ENCODE assay signal across 1 cellular context in the genomic region with DNA sequence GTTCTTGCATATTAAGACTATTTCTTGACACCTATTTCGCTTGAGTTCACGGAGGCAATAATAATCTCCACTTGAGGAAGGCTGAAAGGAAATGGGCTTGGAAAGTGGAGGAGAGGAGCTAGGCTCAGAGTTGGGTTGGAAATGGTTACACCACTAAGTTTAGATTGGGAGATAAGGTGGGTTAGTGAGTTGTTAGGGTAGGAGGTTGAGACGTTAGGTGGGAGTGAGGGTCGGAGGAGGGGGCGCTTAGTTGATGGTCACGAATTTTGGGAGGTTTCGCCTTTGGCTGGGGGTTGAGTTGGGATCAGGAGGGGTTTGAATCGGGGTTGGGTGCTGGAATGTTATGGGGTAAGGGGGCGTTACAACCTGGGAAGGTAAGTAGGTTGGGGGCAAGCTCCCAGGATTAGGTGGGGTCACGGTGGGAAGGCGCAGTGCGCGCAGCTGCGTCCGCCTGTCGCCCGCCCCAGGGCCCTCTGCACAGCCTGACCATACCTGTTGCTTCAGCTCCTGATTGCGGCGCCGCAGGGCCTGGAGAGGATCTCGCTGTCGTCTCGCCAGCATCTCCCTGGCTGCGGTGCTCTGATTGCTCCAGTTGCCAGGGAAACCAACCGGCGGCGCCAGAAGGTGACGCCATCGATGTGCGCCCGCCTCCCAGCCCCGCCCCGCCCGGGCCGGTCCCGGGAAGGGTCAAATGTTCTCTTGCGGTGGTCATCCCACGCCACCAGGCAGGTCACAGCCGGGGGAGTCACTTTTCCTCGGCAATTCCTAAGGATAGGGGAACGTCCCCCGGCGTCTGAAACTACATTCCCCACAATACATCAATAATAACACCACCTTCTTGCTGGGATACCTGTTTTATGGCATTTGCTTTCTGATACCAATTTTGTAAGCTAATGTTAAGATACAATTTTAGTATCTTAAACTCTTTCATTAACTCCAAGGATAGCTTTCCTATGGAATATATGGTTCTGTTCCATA.
TF ChIP-seq lines count a peak whose summit lies in the region.

NPHP1 (minus strand) TSS at position 606 of the 978 bp plus-strand sequence; CDS start at position 561, 45 bp downstream.

TF ChIP-seq in HepG2, 621 proteins besides CTCF, POLR2A, EP300 and RAD21 (continued from another document and continues in another):
- TF ChIP-seq ZHX2 (IDR thresholded peaks at IDR 0.05; ENCODE audit: low read depth), result peak; percentile 63
- TF ChIP-seq ZHX2 (CRISPR knock-in tag; IDR thresholded peaks at IDR 0.05; ENCODE audit: borderline replicate concordance), result no peak
- peak; percentile 94; the same call in 1 of the 2 replicates for TF ChIP-seq ZNF280B (CRISPR knock-in tag; IDR thresholded peaks at IDR 0.05; ENCODE audit: borderline replicate concordance)
- TF ChIP-seq ZNF766 (CRISPR knock-in tag; IDR thresholded peaks at IDR 0.05; ENCODE audit: borderline replicate concordance), result no peak
- TF ChIP-seq TGIF2 (CRISPR knock-in tag; IDR thresholded peaks at IDR 0.05), result peak; percentile 49; the same call in 1 of the 2 replicates
- no peak for TF ChIP-seq NKX3-1 (CRISPR knock-in tag; IDR thresholded peaks at IDR 0.05)
- TF ChIP-seq ZNF563 (CRISPR knock-in tag; IDR thresholded peaks at IDR 0.05), result peak; percentile 84; the same call in 1 of the 2 replicates
- peak; percentile 62; the same call in 1 of the 2 replicates for TF ChIP-seq DZIP1 (CRISPR knock-in tag; IDR thresholded peaks at IDR 0.05)
- no peak for TF ChIP-seq MAFG (CRISPR knock-in tag; IDR thresholded peaks at IDR 0.05)
- peak; percentile 76 for TF ChIP-seq RXRA (CRISPR knock-in tag; IDR thresholded peaks at IDR 0.05)
- TF ChIP-seq AHR (CRISPR knock-in tag; IDR thresholded peaks at IDR 0.05), result peak; percentile 74; the same call in 1 of the 2 replicates
- TF ChIP-seq ZBTB2 (CRISPR knock-in tag; IDR thresholded peaks at IDR 0.05; ENCODE audit: low read depth), result 0 out of 2 replicates have a peak, but pooled peaks have one; percentile 30
- TF ChIP-seq SCMH1 (CRISPR knock-in tag; IDR thresholded peaks at IDR 0.05; ENCODE audit: borderline replicate concordance), result no peak
- TF ChIP-seq CREM (IDR thresholded peaks at IDR 0.05), result peak; percentile 99
- TF ChIP-seq CREM (CRISPR knock-in tag; IDR thresholded peaks at IDR 0.05), result peak; percentile 94
- TF ChIP-seq FOXA3 (CRISPR knock-in tag; IDR thresholded peaks at IDR 0.05), result peak; percentile 71
- TF ChIP-seq BRD4 (CRISPR knock-in tag; IDR thresholded peaks at IDR 0.05), result peak; percentile 70
- peak; percentile 92 for TF ChIP-seq THAP11 (CRISPR knock-in tag; IDR thresholded peaks at IDR 0.05)
- TF ChIP-seq ZNF335 (CRISPR knock-in tag; IDR thresholded peaks at IDR 0.05), result no peak
- TF ChIP-seq ARID3A (IDR thresholded peaks at IDR 0.05; ENCODE audit: low read depth, low read length), result peak; percentile 62; the same call in 1 of the 2 replicates
- TF ChIP-seq BHLHE40 (IDR thresholded peaks at IDR 0.05; ENCODE audit: low read length), result 0 out of 2 replicates have a peak, but pooled peaks have one; percentile 50
- 0 out of 2 replicates have a peak, but pooled peaks have one; percentile 26 for TF ChIP-seq ZNF597 (CRISPR knock-in tag; IDR thresholded peaks at IDR 0.05)
- TF ChIP-seq EHMT2 (IDR thresholded peaks at IDR 0.05; ENCODE audit: borderline replicate concordance, low read depth, low read length), result no peak
- TF ChIP-seq ZNF782 (CRISPR knock-in tag; IDR thresholded peaks at IDR 0.05; ENCODE audit: borderline replicate concordance), result peak; percentile 83; the same call in 1 of the 2 replicates
- TF ChIP-seq ZNF251 (CRISPR knock-in tag; IDR thresholded peaks at IDR 0.05), result no peak
- peak; percentile 98 for TF ChIP-seq CREB1 (IDR thresholded peaks at IDR 0.05)
- peak; percentile 100 for TF ChIP-seq CREB1 (CRISPR knock-in tag; IDR thresholded peaks at IDR 0.05)
- TF ChIP-seq JUNB (CRISPR knock-in tag; IDR thresholded peaks at IDR 0.05; ENCODE audit: borderline replicate concordance), result no peak
- peak; percentile 77; the same call in 1 of the 2 replicates for TF ChIP-seq ZNF232 (CRISPR knock-in tag; IDR thresholded peaks at IDR 0.05; ENCODE audit: borderline replicate concordance)
- peak; percentile 93 for TF ChIP-seq HDAC1 (CRISPR knock-in tag; IDR thresholded peaks at IDR 0.05)
- TF ChIP-seq GFI1 (CRISPR knock-in tag; IDR thresholded peaks at IDR 0.05; ENCODE audit: borderline replicate concordance), result peak; percentile 91
- peak; percentile 73; the same call in 1 of the 2 replicates for TF ChIP-seq NR2C2 (CRISPR knock-in tag; IDR thresholded peaks at IDR 0.05; ENCODE audit: borderline replicate concordance)
- 0 out of 2 replicates have a peak, but pooled peaks have one; percentile 15 for TF ChIP-seq KDM3A (CRISPR knock-in tag; IDR thresholded peaks at IDR 0.05; ENCODE audit: low read depth)
- TF ChIP-seq ZFP41 (CRISPR knock-in tag; IDR thresholded peaks at IDR 0.05; ENCODE audit: borderline replicate concordance), result peak; percentile 46; the same call in 1 of the 2 replicates
- TF ChIP-seq, protein P1, sequence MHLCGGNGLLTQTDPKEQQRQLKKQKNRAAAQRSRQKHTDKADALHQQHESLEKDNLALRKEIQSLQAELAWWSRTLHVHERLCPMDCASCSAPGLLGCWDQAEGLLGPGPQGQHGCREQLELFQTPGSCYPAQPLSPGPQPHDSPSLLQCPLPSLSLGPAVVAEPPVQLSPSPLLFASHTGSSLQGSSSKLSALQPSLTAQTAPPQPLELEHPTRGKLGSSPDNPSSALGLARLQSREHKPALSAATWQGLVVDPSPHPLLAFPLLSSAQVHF (CRISPR knock-in tag; IDR thresholded peaks at IDR 0.05), result no peak
- TF ChIP-seq, protein P2, sequence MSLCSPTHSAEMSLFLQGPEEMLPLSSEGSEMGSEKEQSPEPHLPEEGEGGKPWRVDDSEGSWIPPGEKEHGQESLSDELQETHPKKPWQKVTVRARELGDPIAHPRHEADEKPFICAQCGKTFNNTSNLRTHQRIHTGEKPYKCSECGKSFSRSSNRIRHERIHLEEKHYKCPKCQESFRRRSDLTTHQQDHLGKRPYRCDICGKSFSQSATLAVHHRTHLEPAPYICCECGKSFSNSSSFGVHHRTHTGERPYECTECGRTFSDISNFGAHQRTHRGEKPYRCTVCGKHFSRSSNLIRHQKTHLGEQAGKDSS (CRISPR knock-in tag; IDR thresholded peaks at IDR 0.05; ENCODE audit: borderline replicate concordance, low read depth), result peak; percentile 77
- TF ChIP-seq, protein P3, sequence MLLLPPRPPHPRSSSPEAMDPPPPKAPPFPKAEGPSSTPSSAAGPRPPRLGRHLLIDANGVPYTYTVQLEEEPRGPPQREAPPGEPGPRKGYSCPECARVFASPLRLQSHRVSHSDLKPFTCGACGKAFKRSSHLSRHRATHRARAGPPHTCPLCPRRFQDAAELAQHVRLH (CRISPR knock-in tag; IDR thresholded peaks at IDR 0.05; ENCODE audit: borderline replicate concordance, low read depth), result peak; percentile 71; the same call in 1 of the 2 replicates
- TF ChIP-seq ELF1 (CRISPR knock-in tag; IDR thresholded peaks at IDR 0.05), result peak; percentile 72
